In genomic region chr19:55341191-55342043, GRCh38 we compare ENCODE assay signal across 9 cellular contexts. TPM values are rescaled to one million over a fixed set of nuclear protein-coding genes. Genes with fewer than 3 reads are reported as not detected.
DNase-seq lines count a peak whose midpoint lies in the region; ATAC-seq, FAIRE-seq and TF ChIP-seq lines count a peak whose summit lies in the region.
"Had no signal": no experiment of that assay in that cellular context is flagged by ENCODE, and none has a peak within 500 bp of the region (broad histone marks: within the 10 kb centered on the region; RNA-seq: fewer than 3 reads in every experiment).

No MANE protein-coding gene starts in this region.

- peak overlapping the region; percentile 83; the same call in 1 of the 2 replicates for H2AK5ac ChIP-seq in H1 (ENCODE audit: low read depth, low read length)

- no peak overlapping the region for H2BK120ac ChIP-seq in H1 (replicated peaks; ENCODE audit: low read depth, low read length)

- no peak overlapping the region for H3K27ac ChIP-seq in H1 (ENCODE audit: low read depth, low read length)
- H3K27ac ChIP-seq in mucosa of rectum (ENCODE audit: low read depth in 2 of 2, low read length in 2 of 2) = peak overlapping the region; percentile 84 to 87

- H3K27me3 Mint-ChIP-seq in activated CD4-positive, alpha-beta T cell treated with anti-CD3 and anti-CD28 coated beads, Interleukin-2, amount 10 ng/mL, durations not matched to agents 7 days and 5 days = peaks cover 4% of the 10 kb centered on the region

- no peak for FAIRE-seq in H1 (lab: Jason Lieb, UNC)
- FAIRE-seq: A204.1 had no signal

- H3K4me1 ChIP-seq in H1 (replicated peaks in 1 of 4; ENCODE audit: control insufficient read depth in 3 of 4, insufficient read depth in 4 of 4, low read length in 3 of 4) = peaks cover 0 to 23% (median 10%) of the 10 kb centered on the region in 4 experiments; a peak in 6 of 7 replicates
- H3K4me1 ChIP-seq in mucosa of rectum (ENCODE audit: control insufficient read depth in 2 of 2, insufficient read depth in 2 of 2, low read length in 2 of 2) = peaks cover 30 to 34% of the 10 kb centered on the region in 2 donors

- peak overlapping the region; percentile 34 for H4K91ac ChIP-seq in H1 (replicated peaks; ENCODE audit: insufficient read length, low read length)

- H3K36me3 ChIP-seq in H1 (ENCODE audit: control insufficient read depth in 2 of 4, insufficient read depth in 4 of 4, low read length in 3 of 4) (peaks cover 0 to 34% (median 16%) of the 10 kb centered on the region in 4 experiments; a peak in 4 of 8 replicates), mucosa of rectum (ENCODE audit: control insufficient read depth in 2 of 2, insufficient read depth in 2 of 2, low read length in 2 of 2) (peaks cover 0 to 8% of the 10 kb centered on the region in 2 donors)

- no peak overlapping the region for H3K14ac ChIP-seq in H1 (ENCODE audit: insufficient read length)

- H3K4me2 ChIP-seq in H1 (ENCODE audit: insufficient read depth in 1 of 2, low read depth in 2 of 2, low read length in 2 of 2) = peak overlapping the region; percentile 79 to 94

- no peak for TF ChIP-seq EP300 in H1 (IDR thresholded peaks at IDR 0.05; ENCODE audit: borderline replicate concordance in 1 of 2, low read depth in 2 of 2, low read length in 2 of 2)

- peak overlapping the region; percentile 86 for H3K4me3 Mint-ChIP-seq in activated CD4-positive, alpha-beta T cell treated with anti-CD3 and anti-CD28 coated beads, Interleukin-2, amount 10 ng/mL, durations not matched to agents 7 days and 5 days
- H3K4me3 Mint-ChIP-seq in stimulated activated effector memory CD8-positive, alpha-beta T cell treated with anti-CD3 and anti-CD28 coated beads, Interleukin-12 subunit alpha, Interleukin-12 subunit beta, amount 100 ng/mL, for 72 hours = peak overlapping the region; percentile 81

- peaks cover 20% of the 10 kb centered on the region; the same call in 1 of the 2 replicates for H3K23me2 ChIP-seq in H1 (ENCODE audit: low read depth, low read length)

- no peak for TF ChIP-seq POLR2A in H1 (IDR thresholded peaks at IDR 0.05; ENCODE audit: control extremely low read depth in 1 of 2, low read depth in 2 of 2, low read length in 2 of 2)

- H2BK12ac ChIP-seq in H1 (ENCODE audit: low read depth, low read length) = peak overlapping the region; percentile 32; the same call in 1 of the 2 replicates

- H3K9me3 ChIP-seq in H1 (ENCODE audit: insufficient read depth in 2 of 2, low read depth in 1 of 2, low read length in 1 of 2) (no peaks in the 10 kb centered on the region), mucosa of rectum (ENCODE audit: control insufficient read depth in 2 of 2, low read length in 2 of 2) (no peaks in the 10 kb centered on the region)

- H2BK5ac ChIP-seq in H1 (ENCODE audit: low read depth, low read length) = peak overlapping the region; percentile 22

- H3K9ac ChIP-seq in H1 (replicated peaks in 1 of 4; ENCODE audit: extremely low read depth in 1 of 4, low read depth in 3 of 4, low read length in 3 of 4) (no peak overlapping the region; a peak in 1 of 7 replicates), mucosa of rectum (ENCODE audit: low read depth in 1 of 2, low read length in 2 of 2) (peak overlapping the region; percentile 87 to 96)

- DNase-seq in DMS 273 (lab: John Stamatoyannopoulos, UW; ENCODE audit: unreplicated experiment) (peak; percentile 90), DMS 273 treated with DMSO at 0.1 percent for 48 hours (lab: John Stamatoyannopoulos, UW) (no peak), NCI-H345 (lab: John Stamatoyannopoulos, UW) (peak; percentile 86), H1 (ENCODE audit: low read depth in 1 of 2, low spot score in 2 of 2) (peak in 1 of 2 experiments; percentile 79)
- peak; percentile 70 for DNase-seq in activated CD4-positive, alpha-beta T cell treated with anti-CD3 and anti-CD28 coated beads, Interleukin-2, amount 10 ng/mL, durations not matched to agents 7 days and 5 days
- DNase-seq in stimulated activated effector memory CD8-positive, alpha-beta T cell treated with anti-CD3 and anti-CD28 coated beads, Interleukin-12 subunit alpha, Interleukin-12 subunit beta, amount 100 ng/mL, for 72 hours (ENCODE audit: low spot score in 2 of 2) = peak in 1 of 2 donors; percentile 16

- no peak overlapping the region for H3K23ac ChIP-seq in H1 (ENCODE audit: insufficient read length)

- no peak for ATAC-seq in stimulated activated effector memory CD8-positive, alpha-beta T cell treated with anti-CD3 and anti-CD28 coated beads, Interleukin-12 subunit alpha, Interleukin-12 subunit beta, amount 100 ng/mL, for 72 hours
- no peak for ATAC-seq in HG03135 (IDR thresholded peaks at IDR 0.05; ENCODE audit: unreplicated experiment)

- H3K36me3 Mint-ChIP-seq in activated CD4-positive, alpha-beta T cell treated with anti-CD3 and anti-CD28 coated beads, Interleukin-2, amount 10 ng/mL, durations not matched to agents 7 days and 5 days (ENCODE audit: low read depth) = peaks cover 2% of the 10 kb centered on the region
- H3K36me3 Mint-ChIP-seq in stimulated activated effector memory CD8-positive, alpha-beta T cell treated with anti-CD3 and anti-CD28 coated beads, Interleukin-12 subunit alpha, Interleukin-12 subunit beta, amount 100 ng/mL, for 72 hours = peaks cover 30% of the 10 kb centered on the region

- peaks cover 5% of the 10 kb centered on the region; the same call in 1 of the 2 replicates for H3K79me1 ChIP-seq in H1 (ENCODE audit: low read depth, low read length)

- H2BK15ac ChIP-seq in H1 (ENCODE audit: low read length) = peak overlapping the region; percentile 92

- CTCF ChIA-PET in activated CD4-positive, alpha-beta T cell treated with anti-CD3 and anti-CD28 coated beads, Interleukin-2, amount 10 ng/mL, durations not matched to agents 7 days and 5 days (lab: Charles Lee) = interaction anchor here (0.9 to 1.0 kb wide), 2 partner anchors 12 to 460 kb away, joined by 3 read pairs; no protein-coding TSS in a partner anchor
- CTCF ChIA-PET in H1 (lab: Charles Lee; ENCODE audit: partially characterized antibody) = interaction anchor here (0.6 to 1.3 kb wide), 6 partner anchors 8 to 85 kb away, joined by 3 to 6 read pairs (median 3); no protein-coding TSS in a partner anchor

- 59% methylated on average over 26 of the region's 36 CpGs; no CpG with 5 or more reads in 1 of the 2 experiments for WGBS in H1 (ENCODE audit: extremely low coverage in 1 of 2, insufficient coverage in 1 of 2, insufficient read length in 1 of 2, insufficient replicate concordance in 2 of 2, low coverage in 1 of 2, low lambda C conversion rate in 2 of 2, missing lambda C conversion rate in 1 of 2), 2 experiments

- H3K79me2 ChIP-seq in H1 (ENCODE audit: control insufficient read depth in 1 of 2, insufficient read depth in 2 of 2, low read length in 2 of 2) = peaks cover 0 to 3% of the 10 kb centered on the region in 2 experiments; a peak in 1 of 4 replicates

- H3K4me3 ChIP-seq in H1 (ENCODE audit: extremely low read depth in 1 of 4, insufficient read depth in 2 of 4, low read depth in 3 of 4, low read length in 4 of 4) (peak overlapping the region; percentile 69 to 85 (median 84)), mucosa of rectum (ENCODE audit: low read length in 2 of 2) (peak overlapping the region; percentile 76 to 86)

- TF ChIP-seq RAD21 in H1 (IDR thresholded peaks at IDR 0.05 in 1 of 2, conservative IDR thresholded peaks at IDR 0.05 in 1 of 2; ENCODE audit: low read depth in 2 of 2, low read length in 2 of 2) = no peak

- H3K56ac ChIP-seq in H1 (replicated peaks; ENCODE audit: insufficient read length, low read depth, low read length) = no peak overlapping the region

- H4K20me1 ChIP-seq in H1 (replicated peaks in 1 of 2; ENCODE audit: control insufficient read depth in 1 of 2, insufficient read depth in 2 of 2, low read length in 2 of 2) = peaks cover 0 to 6% of the 10 kb centered on the region in 2 experiments

- peak overlapping the region; percentile 90 for H3K27ac Mint-ChIP-seq in activated CD4-positive, alpha-beta T cell treated with anti-CD3 and anti-CD28 coated beads, Interleukin-2, amount 10 ng/mL, durations not matched to agents 7 days and 5 days
- peak overlapping the region; percentile 99 for H3K27ac Mint-ChIP-seq in stimulated activated effector memory CD8-positive, alpha-beta T cell treated with anti-CD3 and anti-CD28 coated beads, Interleukin-12 subunit alpha, Interleukin-12 subunit beta, amount 100 ng/mL, for 72 hours

- peak overlapping the region; percentile 10 for H3K18ac ChIP-seq in H1 (ENCODE audit: extremely low read depth, low read length)

- peak overlapping the region; percentile 73 for H4K8ac ChIP-seq in H1 (ENCODE audit: extremely low read depth, insufficient read depth, low read length)

- H2BK20ac ChIP-seq in H1 (ENCODE audit: low read length) = 0 out of 2 replicates have a peak overlapping the region, but pooled peaks have one; percentile 66

- H3K27me3 ChIP-seq in H1 (replicated peaks in 1 of 4; ENCODE audit: control insufficient read depth in 3 of 4, extremely low read depth in 1 of 4, insufficient read depth in 3 of 4, low read length in 3 of 4) (peaks cover 0 to 3% (median 0%) of the 10 kb centered on the region in 4 experiments; a peak in 1 of 7 replicates), mucosa of rectum (ENCODE audit: control insufficient read depth in 2 of 2, insufficient read depth in 2 of 2, low read length in 2 of 2) (no peaks in the 10 kb centered on the region)

- peaks cover 22% of the 10 kb centered on the region for H3K4me1 Mint-ChIP-seq in activated CD4-positive, alpha-beta T cell treated with anti-CD3 and anti-CD28 coated beads, Interleukin-2, amount 10 ng/mL, durations not matched to agents 7 days and 5 days
- H3K4me1 Mint-ChIP-seq in stimulated activated effector memory CD8-positive, alpha-beta T cell treated with anti-CD3 and anti-CD28 coated beads, Interleukin-12 subunit alpha, Interleukin-12 subunit beta, amount 100 ng/mL, for 72 hours = peaks cover 39% of the 10 kb centered on the region

- POLR2A ChIA-PET in activated CD4-positive, alpha-beta T cell treated with anti-CD3 and anti-CD28 coated beads, Interleukin-2, amount 10 ng/mL, durations not matched to agents 7 days and 5 days (lab: Charles Lee) = no interaction called here
- POLR2A ChIA-PET in H1 (lab: Charles Lee; ENCODE audit: partially characterized antibody) = interaction anchor here (0.6 to 4.1 kb wide), 18 partner anchors 7 to 208 kb away, joined by 3 to 30 read pairs (median 3); partner anchors contain the start of genes GARIN5B, TMEM238 and UBE2S

- H3K4ac ChIP-seq in H1 (replicated peaks; ENCODE audit: insufficient read length, low read depth, low read length) = peak overlapping the region; percentile 97

- TF ChIP-seq CTCF in H1 (IDR thresholded peaks at IDR 0.05; ENCODE audit: control extremely low read depth in 1 of 3, insufficient read depth in 1 of 3, low read depth in 1 of 3, low read length in 3 of 3) = no peak

- H2AFZ ChIP-seq in H1 (ENCODE audit: low read length) = no peak overlapping the region

- no peaks in the 10 kb centered on the region for H3K9me3 Mint-ChIP-seq in activated CD4-positive, alpha-beta T cell treated with anti-CD3 and anti-CD28 coated beads, Interleukin-2, amount 10 ng/mL, durations not matched to agents 7 days and 5 days
- no peaks in the 10 kb centered on the region for H3K9me3 Mint-ChIP-seq in stimulated activated effector memory CD8-positive, alpha-beta T cell treated with anti-CD3 and anti-CD28 coated beads, Interleukin-12 subunit alpha, Interleukin-12 subunit beta, amount 100 ng/mL, for 72 hours

- peak overlapping the region; percentile 0 for H4K5ac ChIP-seq in H1 (ENCODE audit: insufficient read length, low read depth, low read length)

RNA-seq across cellular contexts. Expression of gene KMT5C, which starts 1.7 kb away (rescaled TPM):
- 10 to 100 TPM; 21.7 to 28.3 TPM for total RNA-seq in activated CD4-positive, alpha-beta T cell treated with anti-CD3 and anti-CD28 coated beads, Interleukin-2, amount 10 ng/mL, durations not matched to agents 7 days and 5 days
- 31.5 and 33.4 TPM in 2 replicates for total RNA-seq in H1 (2021; fragmentation: NEBNext Ultra II Directional; extraction: Animal tissue kit (Norgen Biotek cat#: 25700))
- polyA plus RNA-seq in H1 (2011; rRNA removed) = 24.9 and 59.4 TPM in 2 replicates
- 51.5 TPM for polyA plus RNA-seq in H1 (2011; cell fraction: cytosol; rRNA removed)
- polyA plus RNA-seq in H1 (2011; cell fraction: nucleus; rRNA removed) = 148 TPM
- 23.9 to 39.0 TPM (median 36.7 TPM) in 4 replicates for polyA plus RNA-seq in H1 (2012, experiment 1 of 2)
- polyA plus RNA-seq in H1 (2012, experiment 2 of 2) = 19.9 TPM
- 19.6 TPM for polyA plus RNA-seq in H1 (2013, experiment 1 of 2)
- 16.4 TPM for polyA plus RNA-seq in H1 (2013, experiment 2 of 2)
- 11.4 and 23.8 TPM in 2 replicates for polyA minus RNA-seq in H1 (2011; rRNA and poly(A)+ RNA removed)
- 15.4 TPM for polyA minus RNA-seq in H1 (2011; cell fraction: cytosol; rRNA and poly(A)+ RNA removed)
- 45.0 TPM for polyA minus RNA-seq in H1 (2011; cell fraction: nucleus; rRNA and poly(A)+ RNA removed)

RNA-seq across cellular contexts. Expression of gene COX6B2, which starts 13.1 kb away (rescaled TPM):
- not detected for total RNA-seq in activated CD4-positive, alpha-beta T cell treated with anti-CD3 and anti-CD28 coated beads, Interleukin-2, amount 10 ng/mL, durations not matched to agents 7 days and 5 days
- 6.4 and 6.5 TPM in 2 replicates for total RNA-seq in H1 (2021; fragmentation: NEBNext Ultra II Directional; extraction: Animal tissue kit (Norgen Biotek cat#: 25700))
- polyA plus RNA-seq in H1 (2011; rRNA removed) = 4.9 and 12.2 TPM in 2 replicates
- polyA plus RNA-seq in H1 (2011; cell fraction: cytosol; rRNA removed) = 8.4 TPM
- 45.5 TPM for polyA plus RNA-seq in H1 (2011; cell fraction: nucleus; rRNA removed)
- 3.7 to 7.0 TPM (median 4.7 TPM) in 4 replicates for polyA plus RNA-seq in H1 (2012, experiment 1 of 2)
- 2.4 TPM for polyA plus RNA-seq in H1 (2012, experiment 2 of 2)
- polyA plus RNA-seq in H1 (2013, experiment 1 of 2) = 4.6 TPM
- polyA plus RNA-seq in H1 (2013, experiment 2 of 2) = 3.5 TPM
- polyA minus RNA-seq in H1 (2011; rRNA and poly(A)+ RNA removed) = 2.6 and 7.3 TPM in 2 replicates
- polyA minus RNA-seq in H1 (2011; cell fraction: cytosol; rRNA and poly(A)+ RNA removed) = 3.2 TPM
- 3.5 TPM for polyA minus RNA-seq in H1 (2011; cell fraction: nucleus; rRNA and poly(A)+ RNA removed)

RNA-seq across cellular contexts. Expression of gene TMEM150B, which starts 16.3 kb away (rescaled TPM):
- total RNA-seq in activated CD4-positive, alpha-beta T cell treated with anti-CD3 and anti-CD28 coated beads, Interleukin-2, amount 10 ng/mL, durations not matched to agents 7 days and 5 days = under 1 TPM in 1 of 2 experiments, not detected in 1; 0.79 TPM
- 0.88 and 0.91 TPM in 2 replicates for total RNA-seq in H1 (2021; fragmentation: NEBNext Ultra II Directional; extraction: Animal tissue kit (Norgen Biotek cat#: 25700))
- 0.41 and 0.46 TPM in 2 replicates for polyA plus RNA-seq in H1 (2011; rRNA removed)
- polyA plus RNA-seq in H1 (2011; cell fraction: cytosol; rRNA removed) = 0.39 TPM
- polyA plus RNA-seq in H1 (2011; cell fraction: nucleus; rRNA removed) = 0.27 TPM
- polyA plus RNA-seq in H1 (2012, experiment 1 of 2) = 0.20 to 0.63 TPM (median 0.27 TPM) in 3 of 4 replicates, not detected in the other
- polyA plus RNA-seq in H1 (2012, experiment 2 of 2) = 0.31 TPM
- 0.34 TPM for polyA plus RNA-seq in H1 (2013, experiment 1 of 2)
- 0.22 TPM for polyA plus RNA-seq in H1 (2013, experiment 2 of 2)
- 0.35 TPM in 1 of 2 replicates, not detected in the other for polyA minus RNA-seq in H1 (2011; rRNA and poly(A)+ RNA removed)
- polyA minus RNA-seq in H1 (2011; cell fraction: cytosol; rRNA and poly(A)+ RNA removed) = not detected
- polyA minus RNA-seq in H1 (2011; cell fraction: nucleus; rRNA and poly(A)+ RNA removed) = not detected

RNA-seq across cellular contexts. Expression of gene GARIN5B, which starts 21.6 kb away (rescaled TPM):
- not detected for total RNA-seq in activated CD4-positive, alpha-beta T cell treated with anti-CD3 and anti-CD28 coated beads, Interleukin-2, amount 10 ng/mL, durations not matched to agents 7 days and 5 days
- not detected in 2 replicates for total RNA-seq in H1 (2021; fragmentation: NEBNext Ultra II Directional; extraction: Animal tissue kit (Norgen Biotek cat#: 25700))
- polyA plus RNA-seq in H1 (2011; rRNA removed) = 0.03 and 0.05 TPM in 2 replicates
- polyA plus RNA-seq in H1 (2011; cell fraction: cytosol; rRNA removed) = 0.03 TPM
- polyA plus RNA-seq in H1 (2011; cell fraction: nucleus; rRNA removed) = 0.63 TPM
- polyA plus RNA-seq in H1 (2012, experiment 1 of 2) = 0.08 TPM in 1 of 4 replicates, not detected in the others
- polyA plus RNA-seq in H1 (2012, experiment 2 of 2) = not detected
- polyA plus RNA-seq in H1 (2013, experiment 1 of 2) = 0.02 TPM
- 0.02 TPM for polyA plus RNA-seq in H1 (2013, experiment 2 of 2)
- polyA minus RNA-seq in H1 (2011; rRNA and poly(A)+ RNA removed) = not detected in 2 replicates
- not detected for polyA minus RNA-seq in H1 (2011; cell fraction: cytosol; rRNA and poly(A)+ RNA removed)
- polyA minus RNA-seq in H1 (2011; cell fraction: nucleus; rRNA and poly(A)+ RNA removed) = 0.20 TPM

RNA-seq across cellular contexts. Expression of gene IL11, which starts 28.8 kb away (rescaled TPM):
- total RNA-seq in activated CD4-positive, alpha-beta T cell treated with anti-CD3 and anti-CD28 coated beads, Interleukin-2, amount 10 ng/mL, durations not matched to agents 7 days and 5 days = under 1 TPM; 0.27 TPM
- 1.6 and 2.8 TPM in 2 replicates for total RNA-seq in H1 (2021; fragmentation: NEBNext Ultra II Directional; extraction: Animal tissue kit (Norgen Biotek cat#: 25700))
- polyA plus RNA-seq in H1 (2011; rRNA removed) = 1.7 and 2.7 TPM in 2 replicates
- 2.3 TPM for polyA plus RNA-seq in H1 (2011; cell fraction: cytosol; rRNA removed)
- 6.8 TPM for polyA plus RNA-seq in H1 (2011; cell fraction: nucleus; rRNA removed)
- 1.0 to 2.3 TPM (median 1.2 TPM) in 4 replicates for polyA plus RNA-seq in H1 (2012, experiment 1 of 2)
- polyA plus RNA-seq in H1 (2012, experiment 2 of 2) = 1.2 TPM
- polyA plus RNA-seq in H1 (2013, experiment 1 of 2) = 1.2 TPM
- polyA plus RNA-seq in H1 (2013, experiment 2 of 2) = 1.0 TPM
- 0.27 and 0.41 TPM in 2 replicates for polyA minus RNA-seq in H1 (2011; rRNA and poly(A)+ RNA removed)
- 1.5 TPM for polyA minus RNA-seq in H1 (2011; cell fraction: cytosol; rRNA and poly(A)+ RNA removed)
- polyA minus RNA-seq in H1 (2011; cell fraction: nucleus; rRNA and poly(A)+ RNA removed) = 2.2 TPM

Comparison
In these comparisons a context has a peak if more than half of its experiments do, and no peak if none do; other contexts are left out.
1. H3K9ac ChIP-seq: peak in mucosa of rectum (2 of 2); none in H1 (0 of 4).